8 cellular contexts compared by ENCODE assay signal in genomic region chr5:98770158-98770910, GRCh38. TPM values are rescaled to one million over a fixed set of nuclear protein-coding genes. Genes with fewer than 3 reads are reported as not detected.
A peak's percentile ranks its signal among the peaks of the same experiment; 100 is the strongest.
DNase-seq lines count a peak whose midpoint lies in the region; ATAC-seq and TF ChIP-seq lines count a peak whose summit lies in the region.

No MANE protein-coding gene starts in this region.

- H3K9me3 ChIP-seq in T-helper 17 cell (ENCODE audit: control insufficient read depth, low read length, poor library complexity, severe bottlenecking), result no peaks in the 10 kb centered on the region

- H3K36me3 Mint-ChIP-seq in T-helper 17 cell (ENCODE audit: low read depth), result no peaks in the 10 kb centered on the region

- DNase-seq in DMS79 treated with DMSO at 0.1 percent for 48 hours (lab: John Stamatoyannopoulos, UW) (peak; percentile 57), LNCaP clone FGC (ENCODE audit: low read depth) (no peak), T-helper 17 cell (peak in 1 of 3 donors; percentile 11), dermis blood vessel endothelial cell (peak; percentile 54), lung microvascular endothelial cell (ENCODE audit: low read depth in 2 of 2) (peak; percentile 37 to 66)
- peak; percentile 28 to 31 for DNase-seq in stimulated activated naive CD8-positive, alpha-beta T cell treated with anti-CD3 and anti-CD28 coated beads, Interleukin-15, amount 100 ng/mL, for 72 hours

- H3K4me3 Mint-ChIP-seq in T-helper 17 cell, result peak overlapping the region; percentile 97
- H3K4me3 Mint-ChIP-seq in stimulated activated naive CD8-positive, alpha-beta T cell treated with anti-CD3 and anti-CD28 coated beads, Interleukin-15, amount 100 ng/mL, for 72 hours, result peak overlapping the region; percentile 97 to 98

- H3K9me3 Mint-ChIP-seq in stimulated activated naive CD8-positive, alpha-beta T cell treated with anti-CD3 and anti-CD28 coated beads, Interleukin-15, amount 100 ng/mL, for 72 hours, result no peaks in the 10 kb centered on the region

- peak overlapping the region; percentile 61 for H3K4me3 ChIP-seq in LNCaP clone FGC (ENCODE audit: low read depth, low read length)

- H3K27me3 Mint-ChIP-seq in T-helper 17 cell, result peaks cover 19% of the 10 kb centered on the region
- peaks cover 35% of the 10 kb centered on the region for H3K27me3 Mint-ChIP-seq in stimulated activated naive CD8-positive, alpha-beta T cell treated with anti-CD3 and anti-CD28 coated beads, Interleukin-15, amount 100 ng/mL, for 72 hours

- no peak for TF ChIP-seq CTCF in LNCaP clone FGC (IDR thresholded peaks at IDR 0.05; ENCODE audit: control insufficient read depth, extremely low read depth, insufficient read depth)

- H3K27ac Mint-ChIP-seq in T-helper 17 cell, result peak overlapping the region; percentile 95
- peak overlapping the region; percentile 88 to 96 for H3K27ac Mint-ChIP-seq in stimulated activated naive CD8-positive, alpha-beta T cell treated with anti-CD3 and anti-CD28 coated beads, Interleukin-15, amount 100 ng/mL, for 72 hours

- peaks cover 45% of the 10 kb centered on the region for H3K4me1 Mint-ChIP-seq in T-helper 17 cell
- peaks cover 63% of the 10 kb centered on the region for H3K4me1 Mint-ChIP-seq in stimulated activated naive CD8-positive, alpha-beta T cell treated with anti-CD3 and anti-CD28 coated beads, Interleukin-15, amount 100 ng/mL, for 72 hours

- ATAC-seq in T-helper 17 cell, result no peak
- no peak for ATAC-seq in stimulated activated naive CD8-positive, alpha-beta T cell treated with anti-CD3 and anti-CD28 coated beads, Interleukin-15, amount 100 ng/mL, for 72 hours
- no peak for ATAC-seq in GM21576 (IDR thresholded peaks at IDR 0.05; ENCODE audit: unreplicated experiment)
- no peak for ATAC-seq in GM18517 (IDR thresholded peaks at IDR 0.05; ENCODE audit: unreplicated experiment)

RNA-seq across cellular contexts. Expression of gene RGMB, which starts 3.1 kb away (rescaled TPM):
- total RNA-seq in T-helper 17 cell (10 to 100 TPM; 13.7 to 15.0 TPM), dermis blood vessel endothelial cell (16.2 and 19.1 TPM in 2 replicates), lung microvascular endothelial cell (6.3 and 7.0 TPM in 2 replicates)
